Comparison of ENCODE assay signal across 14 cellular contexts in the genomic region with DNA sequence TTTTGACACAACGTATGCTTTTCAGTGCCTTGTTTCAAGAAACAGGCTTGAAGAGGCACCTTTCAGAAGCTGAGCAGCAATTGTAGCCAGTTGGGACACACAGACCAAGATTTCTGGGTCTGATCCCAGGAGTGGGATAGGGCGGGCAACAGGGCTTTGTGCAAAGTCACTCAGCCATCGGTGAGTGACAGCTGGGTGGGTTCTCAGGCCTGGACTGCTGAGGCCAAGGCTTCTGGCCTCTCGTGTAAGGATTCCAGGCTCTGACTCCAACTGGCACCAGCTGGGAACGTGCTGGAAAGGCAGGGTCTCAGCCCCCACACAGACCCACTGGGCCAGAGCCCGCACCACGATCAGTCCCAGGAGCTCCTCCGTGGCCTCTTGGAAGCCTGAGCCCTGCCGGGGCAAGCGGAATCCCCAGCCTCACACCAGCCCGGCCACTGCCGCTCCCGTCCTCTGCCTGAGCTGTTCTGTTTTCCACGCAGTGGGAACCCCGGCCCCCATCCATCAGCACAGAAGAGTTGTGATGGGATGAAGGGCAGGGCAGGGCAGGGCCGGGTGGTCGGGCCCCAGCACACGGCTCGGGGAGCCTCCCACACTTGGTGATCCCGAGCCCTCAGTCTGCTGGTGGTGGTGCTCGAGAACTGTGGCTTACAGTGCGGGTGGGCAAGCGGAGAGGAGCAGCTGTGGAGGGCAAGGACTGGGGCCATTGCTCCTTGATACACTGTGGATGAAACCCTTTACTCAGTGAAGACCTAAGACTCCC. TPM values are rescaled to one million over a fixed set of nuclear protein-coding genes. Genes with fewer than 3 reads are reported as not detected.
DNase-seq lines count a peak whose midpoint lies in the region; ATAC-seq and TF ChIP-seq lines count a peak whose summit lies in the region.
"Had no signal": no experiment of that assay in that cellular context is flagged by ENCODE, and none has a peak within 500 bp of the region (broad histone marks: within the 10 kb centered on the region; RNA-seq: fewer than 3 reads in every experiment).

No MANE protein-coding gene starts in this region.

- no peak for TF ChIP-seq POLR2A in heart left ventricle (IDR thresholded peaks at IDR 0.05)
- TF ChIP-seq POLR2A in upper lobe of left lung (IDR thresholded peaks at IDR 0.05) = no peak

- ATAC-seq in activated CD8-positive, alpha-beta memory T cell treated with anti-CD3 and anti-CD28 coated beads, Interleukin-2, amount 10 ng/mL, durations not matched to agents 7 days and 5 days = no peak
- ATAC-seq in heart left ventricle = peak; percentile 49 to 61 (median 52)
- peak in 1 of 2 donors; percentile 9 for ATAC-seq in upper lobe of left lung (ENCODE audit: low FRiP score in 2 of 2)
- ATAC-seq in GM19397 (IDR thresholded peaks at IDR 0.05; ENCODE audit: unreplicated experiment) = no peak
- ATAC-seq: effector memory CD8-positive, alpha-beta T cell had no signal

- peak overlapping the region; percentile 72 to 99 (median 94) for H3K27ac ChIP-seq in heart left ventricle
- peak overlapping the region in 2 of 4 donors; percentile 21 to 60 for H3K27ac ChIP-seq in upper lobe of left lung
- H3K27ac ChIP-seq: SJSA1 had no signal

- no peak overlapping the region for H3K4me3 Mint-ChIP-seq in activated CD8-positive, alpha-beta memory T cell treated with anti-CD3 and anti-CD28 coated beads, Interleukin-2, amount 10 ng/mL, durations not matched to agents 7 days and 5 days
- H3K4me3 Mint-ChIP-seq in osteocyte (ENCODE audit: unreplicated experiment) = no peak overlapping the region
- H3K4me3 Mint-ChIP-seq: effector memory CD8-positive, alpha-beta T cell had no signal

- no peak overlapping the region for H3K4me3 ChIP-seq in heart left ventricle
- H3K4me3 ChIP-seq in upper lobe of left lung = no peak overlapping the region
- H3K4me3 ChIP-seq: SJSA1 had no signal

- 48 to 60% (median 59%) methylated on average over 16 to 23 of the region's 23 CpGs for whole genome bisulfite sequencing in heart left ventricle, 4 donors
- 85 to 89% methylated on average over 17 to 23 of the region's 23 CpGs for WGBS in upper lobe of left lung, 2 donors

- peaks cover 0 to 61% (median 38%) of the 10 kb centered on the region in 12 donors for H3K4me1 ChIP-seq in heart left ventricle
- H3K4me1 ChIP-seq in upper lobe of left lung = peaks cover 0 to 16% (median 0%) of the 10 kb centered on the region in 4 donors
- H3K4me1 ChIP-seq: SJSA1 had no signal

- H3K36me3 ChIP-seq in heart left ventricle = peaks cover 0 to 6% (median 0%) of the 10 kb centered on the region in 9 donors
- no peaks in the 10 kb centered on the region for H3K36me3 ChIP-seq in upper lobe of left lung
- H3K36me3 ChIP-seq: SJSA1 had no signal

- no peaks in the 10 kb centered on the region for H3K27me3 Mint-ChIP-seq in activated CD8-positive, alpha-beta memory T cell treated with anti-CD3 and anti-CD28 coated beads, Interleukin-2, amount 10 ng/mL, durations not matched to agents 7 days and 5 days
- no peaks in the 10 kb centered on the region for H3K27me3 Mint-ChIP-seq in osteocyte (ENCODE audit: unreplicated experiment)
- H3K27me3 Mint-ChIP-seq: effector memory CD8-positive, alpha-beta T cell had no signal

- DNase-seq in activated CD8-positive, alpha-beta memory T cell treated with anti-CD3 and anti-CD28 coated beads, Interleukin-2, amount 50 U/mL, for 48 hours = peak; percentile 30
- no peak for DNase-seq in activated CD8-positive, alpha-beta memory T cell treated with anti-CD3 and anti-CD28 coated beads, Interleukin-2, amount 10 ng/mL, durations not matched to agents 7 days and 5 days
- DNase-seq in heart left ventricle (peak in 4 of 5 donors; percentile 32 to 80 (median 62)), osteocyte (ENCODE audit: extremely low spot score, unreplicated experiment) (peak; percentile 81), upper lobe of left lung (peak; percentile 16 to 73), ecto neural progenitor cell (ENCODE audit: low spot score) (no peak)
- DNase-seq in activated CD4-positive, alpha-beta T cell treated with anti-CD3 and anti-CD28 coated beads for 48 hours = no peak
- DNase-seq: effector memory CD8-positive, alpha-beta T cell; glutamatergic neuron; IMR-90; NCI-H187 had no signal

- intact Hi-C loops in heart left ventricle (cut with DNase I) = loop anchor here in 5 of 10 donors (5.0 kb wide), 1 partner anchor 44 kb away; the partner anchor contains the start of gene VIPR2 (in 5 of the 5)

- H3K27me3 ChIP-seq in heart left ventricle (no peaks in the 10 kb centered on the region), upper lobe of left lung (no peaks in the 10 kb centered on the region)
- H3K27me3 ChIP-seq: SJSA1 had no signal

- CTCF ChIA-PET in activated CD8-positive, alpha-beta memory T cell treated with anti-CD3 and anti-CD28 coated beads, Interleukin-2, amount 10 ng/mL, durations not matched to agents 7 days and 5 days (lab: Charles Lee) = no interaction called here

- H3K27ac Mint-ChIP-seq in activated CD8-positive, alpha-beta memory T cell treated with anti-CD3 and anti-CD28 coated beads, Interleukin-2, amount 10 ng/mL, durations not matched to agents 7 days and 5 days = no peak overlapping the region
- H3K27ac Mint-ChIP-seq in osteocyte (ENCODE audit: unreplicated experiment) = no peak overlapping the region
- H3K27ac Mint-ChIP-seq: effector memory CD8-positive, alpha-beta T cell had no signal

- no peak for TF ChIP-seq CTCF in heart left ventricle (IDR thresholded peaks at IDR 0.05)
- TF ChIP-seq CTCF in osteocyte (IDR thresholded peaks at IDR 0.05) = no peak
- TF ChIP-seq CTCF in upper lobe of left lung (IDR thresholded peaks at IDR 0.05) = no peak

- no peak for TF ChIP-seq EP300 in upper lobe of left lung (IDR thresholded peaks at IDR 0.05)

- H3K4me1 Mint-ChIP-seq in activated CD8-positive, alpha-beta memory T cell treated with anti-CD3 and anti-CD28 coated beads, Interleukin-2, amount 10 ng/mL, durations not matched to agents 7 days and 5 days = no peaks in the 10 kb centered on the region
- H3K4me1 Mint-ChIP-seq in osteocyte (ENCODE audit: unreplicated experiment) = no peaks in the 10 kb centered on the region

- H3K36me3 Mint-ChIP-seq in activated CD8-positive, alpha-beta memory T cell treated with anti-CD3 and anti-CD28 coated beads, Interleukin-2, amount 10 ng/mL, durations not matched to agents 7 days and 5 days = no peaks in the 10 kb centered on the region
- no peaks in the 10 kb centered on the region for H3K36me3 Mint-ChIP-seq in osteocyte (ENCODE audit: unreplicated experiment)

- H3K9me3 ChIP-seq in heart left ventricle = no peaks in the 10 kb centered on the region
- no peaks in the 10 kb centered on the region for H3K9me3 ChIP-seq in upper lobe of left lung
- H3K9me3 ChIP-seq: SJSA1 had no signal

- H3K9me3 Mint-ChIP-seq in activated CD8-positive, alpha-beta memory T cell treated with anti-CD3 and anti-CD28 coated beads, Interleukin-2, amount 10 ng/mL, durations not matched to agents 7 days and 5 days (ENCODE audit: low read depth) = peaks cover 11% of the 10 kb centered on the region
- peaks cover 5% of the 10 kb centered on the region for H3K9me3 Mint-ChIP-seq in osteocyte (ENCODE audit: unreplicated experiment)
- H3K9me3 Mint-ChIP-seq: effector memory CD8-positive, alpha-beta T cell had no signal

RNA-seq across cellular contexts. Expression of gene VIPR2, which starts 46.8 kb away (rescaled TPM):
- under 1 TPM in 1 of 2 experiments, not detected in 1; 0.05 TPM for total RNA-seq in activated CD8-positive, alpha-beta memory T cell treated with anti-CD3 and anti-CD28 coated beads, Interleukin-2, amount 10 ng/mL, durations not matched to agents 7 days and 5 days
- total RNA-seq in heart left ventricle = 10 to 100 TPM; 12.3 to 27.0 (median 20.5) TPM
- 10 to 100 TPM in 1 of 2 donors, 1 to 10 TPM in 1; 3.3 to 15.1 TPM for polyA plus RNA-seq in heart left ventricle
- total RNA-seq in osteocyte = 0.19 and 0.39 TPM in 2 replicates
- under 1 TPM in 3 of 6 donors, not detected in 3; 0.30 to 0.74 (median 0.40) TPM for total RNA-seq in upper lobe of left lung
- total RNA-seq: A172, IMR-90, SJSA1 had no signal
- polyA plus RNA-seq: IMR-90 had no signal

Comparison
In these comparisons a context has a peak if more than half of its experiments do, and no peak if none do; other contexts are left out.
1. DNase-seq: peak in activated CD8-positive, alpha-beta memory T cell treated with anti-CD3 and anti-CD28 coated beads, Interleukin-2, amount 50 U/mL, for 48 hours (single experiment), heart left ventricle (4 of 5), osteocyte (single experiment) and upper lobe of left lung (2 of 2); none in activated CD8-positive, alpha-beta memory T cell treated with anti-CD3 and anti-CD28 coated beads, Interleukin-2, amount 10 ng/mL, durations not matched to agents 7 days and 5 days (single experiment), activated CD4-positive, alpha-beta T cell treated with anti-CD3 and anti-CD28 coated beads for 48 hours (single experiment) and ecto neural progenitor cell (single experiment).
2. ATAC-seq: peak in heart left ventricle (4 of 4); none in activated CD8-positive, alpha-beta memory T cell treated with anti-CD3 and anti-CD28 coated beads, Interleukin-2, amount 10 ng/mL, durations not matched to agents 7 days and 5 days (single experiment) and GM19397 (single experiment).